9 cellular contexts compared by ENCODE assay signal in genomic region chr4:128862608-128863313, GRCh38. TPM values are rescaled to one million over a fixed set of nuclear protein-coding genes. Genes with fewer than 3 reads are reported as not detected.
DNase-seq lines count a peak whose midpoint lies in the region; ATAC-seq, FAIRE-seq and TF ChIP-seq lines count a peak whose summit lies in the region.
"Had no signal": no experiment of that assay in that cellular context is flagged by ENCODE, and none has a peak within 500 bp of the region (broad histone marks: within the 10 kb centered on the region; RNA-seq: fewer than 3 reads in every experiment).

No MANE protein-coding gene starts in this region.

- DNase-seq in activated T-cell treated with anti-CD3 and anti-CD28 coated beads for 48 hours (ENCODE audit: low read depth) (peak; percentile 26), left lung (peak in 1 of 2 donors; percentile 39), H54 (ENCODE audit: insufficient read length, low spot score) (no peak), NCI-H2107 (lab: John Stamatoyannopoulos, UW) (no peak), HK-2 (ENCODE audit: unreplicated experiment) (no peak)

- TF ChIP-seq CTCF in left lung (IDR thresholded peaks at IDR 0.05) (no peak), gastroesophageal sphincter (IDR thresholded peaks at IDR 0.05) (no peak)

- FAIRE-seq in H54 (lab: Jason Lieb, UNC), result no peak

- no peak for TF ChIP-seq EP300 in gastroesophageal sphincter (IDR thresholded peaks at IDR 0.05)

- ATAC-seq in GM19438 (IDR thresholded peaks at IDR 0.05; ENCODE audit: low read depth, unreplicated experiment) (peak; percentile 40), HG03378 (IDR thresholded peaks at IDR 0.05; ENCODE audit: unreplicated experiment) (peak; percentile 56), left lung (peak; percentile 5), gastroesophageal sphincter (no peak)

- H3K9me3 ChIP-seq in left lung (no peaks in the 10 kb centered on the region), gastroesophageal sphincter (no peaks in the 10 kb centered on the region)

- TF ChIP-seq POLR2A in H54 (IDR thresholded peaks at IDR 0.05; ENCODE audit: low read depth, low read length) (no peak), gastroesophageal sphincter (IDR thresholded peaks at IDR 0.05) (no peak)

- H3K27me3 ChIP-seq in left lung (no peaks in the 10 kb centered on the region), gastroesophageal sphincter (no peaks in the 10 kb centered on the region)

- WGBS in gastroesophageal sphincter (ENCODE audit: low coverage in 1 of 2), 2 donors, result 53 to 70% methylated on average over 7 to 8 of the region's 14 CpGs

- H3K4me1 ChIP-seq in left lung (peaks cover 0 to 30% of the 10 kb centered on the region in 2 donors), gastroesophageal sphincter (peaks cover 0 to 43% (median 11%) of the 10 kb centered on the region in 3 donors)

- peak overlapping the region in 1 of 2 donors; percentile 71 for H3K27ac ChIP-seq in left lung
- H3K27ac ChIP-seq in gastroesophageal sphincter, result peak overlapping the region in 1 of 4 donors; percentile 20
- H3K27ac ChIP-seq: VCaP had no signal

- H3K4me3 ChIP-seq in left lung (no peak overlapping the region), gastroesophageal sphincter (no peak overlapping the region)

- intact Hi-C loops in left lung (cut with DNase I), result no loop called here

- H3K36me3 ChIP-seq in left lung, result peaks cover 0 to 60% of the 10 kb centered on the region in 2 donors
- peaks cover 0 to 94% of the 10 kb centered on the region in 2 donors for H3K36me3 ChIP-seq in gastroesophageal sphincter

RNA-seq across cellular contexts. Expression of gene JADE1, which starts 53.3 kb away (rescaled TPM):
- 10 to 100 TPM; 28.5 to 29.5 TPM for total RNA-seq in left lung
- 100 to 1,000 TPM in 1 of 4 donors, 10 to 100 TPM in 3; 45.5 to 112 (median 63.5) TPM for total RNA-seq in gastroesophageal sphincter
